8 cellular contexts compared by ENCODE assay signal in genomic region chrX:147770858-147771257, GRCh38.
"Had no signal": no experiment of that assay in that cellular context is flagged by ENCODE, and none has a peak within 500 bp of the region (broad histone marks: within the 10 kb centered on the region; RNA-seq: fewer than 3 reads in every experiment).

No MANE protein-coding gene starts in this region.

- DNase-seq: H9, HCEC 1CT had no signal

- H3K27ac ChIP-seq: HL-60 had no signal

- H3K4me3 Mint-ChIP-seq: GM23338, H9, IgD-negative memory B cell had no signal

- ATAC-seq: GM23338, HepG2 had no signal

- H3K4me2 ChIP-seq: GM23338 had no signal

- H2AFZ ChIP-seq: GM23338 had no signal

- FAIRE-seq: H1, H54, HepG2 had no signal

- H3K36me3 Mint-ChIP-seq: IgD-negative memory B cell had no signal

- H3K4me3 ChIP-seq: GM23338 had no signal

- H3K9me3 Mint-ChIP-seq: GM23338 had no signal

- H3K27ac Mint-ChIP-seq: GM23338, H9, IgD-negative memory B cell had no signal

- H3K27me3 Mint-ChIP-seq: IgD-negative memory B cell had no signal

- H3K4me1 Mint-ChIP-seq: GM23338, H9 had no signal
